In the genomic region with DNA sequence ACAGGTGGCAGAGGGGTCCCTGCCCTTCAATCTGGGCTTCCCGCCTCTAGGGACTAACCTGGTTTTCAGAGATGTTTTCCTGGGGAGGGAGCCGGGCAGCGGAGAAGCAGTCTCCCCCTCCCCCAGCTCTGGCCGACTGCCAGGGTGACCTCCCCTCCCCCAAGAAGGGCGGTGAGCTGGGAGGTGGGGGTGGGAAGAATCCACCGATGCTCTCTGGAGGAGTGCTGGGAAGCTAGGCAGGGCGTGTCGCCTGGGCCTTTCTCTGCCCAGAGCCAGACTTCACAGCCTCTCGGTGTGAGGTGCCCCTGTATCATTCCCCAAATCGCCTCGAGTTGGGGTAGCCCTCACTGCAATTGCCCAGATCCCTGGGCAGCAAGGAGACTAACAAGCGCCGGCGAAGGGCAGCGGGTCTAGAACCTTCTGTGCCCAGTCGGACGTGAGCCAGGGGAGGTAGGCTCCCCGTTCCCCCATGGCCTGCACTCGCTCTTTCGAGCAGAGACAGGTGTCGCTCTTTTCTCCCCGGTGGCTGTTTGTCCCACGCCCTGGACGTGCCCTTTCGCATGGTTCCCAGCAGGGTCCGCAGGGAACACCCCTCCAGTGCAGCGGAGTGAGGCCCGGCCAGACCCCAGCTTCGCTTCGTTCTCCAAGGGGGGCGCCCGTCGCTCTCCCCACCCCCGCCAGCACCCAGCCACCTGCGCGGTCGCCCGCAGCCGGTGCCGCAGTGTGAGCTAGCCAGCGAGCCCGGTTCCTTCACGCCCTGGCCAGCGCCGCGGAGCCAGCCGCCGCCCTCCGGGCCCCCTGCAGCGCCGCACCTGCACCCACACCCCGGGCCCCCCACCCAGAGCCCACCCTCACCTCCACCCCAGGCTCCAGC, we compare ENCODE assay signal across 1 cellular context.
TF ChIP-seq lines count a peak whose summit lies in the region.

No MANE protein-coding gene starts in this region.

TF ChIP-seq in HEK293, 187 proteins besides CTCF, POLR2A, EP300 and RAD21 (continued from another document and continues in another):
- TF ChIP-seq, protein P1, sequence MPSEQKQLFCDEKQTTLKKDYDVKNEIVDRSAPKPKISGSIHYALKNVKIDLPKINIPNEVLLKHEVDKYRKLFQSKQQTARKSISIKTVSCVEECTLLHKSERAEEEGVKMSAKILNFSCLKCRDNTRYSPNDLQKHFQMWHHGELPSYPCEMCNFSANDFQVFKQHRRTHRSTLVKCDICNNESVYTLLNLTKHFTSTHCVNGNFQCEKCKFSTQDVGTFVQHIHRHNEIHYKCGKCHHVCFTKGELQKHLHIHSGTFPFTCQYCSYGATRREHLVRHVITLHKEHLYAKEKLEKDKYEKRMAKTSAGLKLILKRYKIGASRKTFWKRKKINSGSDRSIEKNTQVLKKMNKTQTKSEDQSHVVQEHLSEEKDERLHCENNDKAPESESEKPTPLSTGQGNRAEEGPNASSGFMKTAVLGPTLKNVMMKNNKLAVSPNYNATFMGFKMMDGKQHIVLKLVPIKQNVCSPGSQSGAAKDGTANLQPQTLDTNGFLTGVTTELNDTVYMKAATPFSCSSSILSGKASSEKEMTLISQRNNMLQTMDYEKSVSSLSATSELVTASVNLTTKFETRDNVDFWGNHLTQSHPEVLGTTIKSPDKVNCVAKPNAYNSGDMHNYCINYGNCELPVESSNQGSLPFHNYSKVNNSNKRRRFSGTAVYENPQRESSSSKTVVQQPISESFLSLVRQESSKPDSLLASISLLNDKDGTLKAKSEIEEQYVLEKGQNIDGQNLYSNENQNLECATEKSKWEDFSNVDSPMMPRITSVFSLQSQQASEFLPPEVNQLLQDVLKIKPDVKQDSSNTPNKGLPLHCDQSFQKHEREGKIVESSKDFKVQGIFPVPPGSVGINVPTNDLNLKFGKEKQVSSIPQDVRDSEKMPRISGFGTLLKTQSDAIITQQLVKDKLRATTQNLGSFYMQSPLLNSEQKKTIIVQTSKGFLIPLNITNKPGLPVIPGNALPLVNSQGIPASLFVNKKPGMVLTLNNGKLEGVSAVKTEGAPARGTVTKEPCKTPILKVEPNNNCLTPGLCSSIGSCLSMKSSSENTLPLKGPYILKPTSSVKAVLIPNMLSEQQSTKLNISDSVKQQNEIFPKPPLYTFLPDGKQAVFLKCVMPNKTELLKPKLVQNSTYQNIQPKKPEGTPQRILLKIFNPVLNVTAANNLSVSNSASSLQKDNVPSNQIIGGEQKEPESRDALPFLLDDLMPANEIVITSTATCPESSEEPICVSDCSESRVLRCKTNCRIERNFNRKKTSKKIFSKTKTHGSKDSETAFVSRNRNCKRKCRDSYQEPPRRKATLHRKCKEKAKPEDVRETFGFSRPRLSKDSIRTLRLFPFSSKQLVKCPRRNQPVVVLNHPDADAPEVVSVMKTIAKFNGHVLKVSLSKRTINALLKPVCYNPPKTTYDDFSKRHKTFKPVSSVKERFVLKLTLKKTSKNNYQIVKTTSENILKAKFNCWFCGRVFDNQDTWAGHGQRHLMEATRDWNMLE (tag by site-specific recombination; conservative IDR thresholded peaks at IDR 0.05; ENCODE audit: low read depth) = no peak
- no peak for TF ChIP-seq GLI4 (tag by site-specific recombination; IDR thresholded peaks at IDR 0.05)
- TF ChIP-seq, protein P2, sequence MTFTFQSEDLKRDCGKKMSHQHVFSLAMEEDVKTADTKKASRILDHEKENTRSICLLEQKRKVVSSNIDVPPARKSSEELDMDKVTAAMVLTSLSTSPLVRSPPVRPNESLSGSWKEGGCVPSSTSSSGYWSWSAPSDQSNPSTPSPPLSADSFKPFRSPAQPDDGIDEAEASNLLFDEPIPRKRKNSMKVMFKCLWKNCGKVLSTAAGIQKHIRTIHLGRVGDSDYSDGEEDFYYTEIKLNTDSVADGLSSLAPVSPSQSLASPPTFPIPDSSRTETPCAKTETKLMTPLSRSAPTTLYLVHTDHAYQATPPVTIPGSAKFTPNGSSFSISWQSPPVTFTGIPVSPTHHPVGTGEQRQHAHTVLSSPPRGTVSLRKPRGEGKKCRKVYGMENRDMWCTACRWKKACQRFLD (tag by site-specific recombination; IDR thresholded peaks at IDR 0.05) = no peak
- no peak for TF ChIP-seq ZNF449 (tag by site-specific recombination; IDR thresholded peaks at IDR 0.05)
- TF ChIP-seq ZNF155 (tag by site-specific recombination; IDR thresholded peaks at IDR 0.05) = no peak
- TF ChIP-seq, protein P3, sequence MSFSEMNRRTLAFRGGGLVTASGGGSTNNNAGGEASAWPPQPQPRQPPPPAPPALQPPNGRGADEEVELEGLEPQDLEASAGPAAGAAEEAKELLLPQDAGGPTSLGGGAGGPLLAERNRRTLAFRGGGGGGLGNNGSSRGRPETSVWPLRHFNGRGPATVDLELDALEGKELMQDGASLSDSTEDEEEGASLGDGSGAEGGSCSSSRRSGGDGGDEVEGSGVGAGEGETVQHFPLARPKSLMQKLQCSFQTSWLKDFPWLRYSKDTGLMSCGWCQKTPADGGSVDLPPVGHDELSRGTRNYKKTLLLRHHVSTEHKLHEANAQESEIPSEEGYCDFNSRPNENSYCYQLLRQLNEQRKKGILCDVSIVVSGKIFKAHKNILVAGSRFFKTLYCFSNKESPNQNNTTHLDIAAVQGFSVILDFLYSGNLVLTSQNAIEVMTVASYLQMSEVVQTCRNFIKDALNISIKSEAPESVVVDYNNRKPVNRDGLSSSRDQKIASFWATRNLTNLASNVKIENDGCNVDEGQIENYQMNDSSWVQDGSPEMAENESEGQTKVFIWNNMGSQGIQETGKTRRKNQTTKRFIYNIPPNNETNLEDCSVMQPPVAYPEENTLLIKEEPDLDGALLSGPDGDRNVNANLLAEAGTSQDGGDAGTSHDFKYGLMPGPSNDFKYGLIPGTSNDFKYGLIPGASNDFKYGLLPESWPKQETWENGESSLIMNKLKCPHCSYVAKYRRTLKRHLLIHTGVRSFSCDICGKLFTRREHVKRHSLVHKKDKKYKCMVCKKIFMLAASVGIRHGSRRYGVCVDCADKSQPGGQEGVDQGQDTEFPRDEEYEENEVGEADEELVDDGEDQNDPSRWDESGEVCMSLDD (tag by site-specific recombination; IDR thresholded peaks at IDR 0.05) = no peak
- no peak for TF ChIP-seq ZNF175 (tag by site-specific recombination; IDR thresholded peaks at IDR 0.05)
- TF ChIP-seq ZBTB48 (tag by site-specific recombination; IDR thresholded peaks at IDR 0.05) = peak; percentile 31; the same call in 1 of the 2 replicates
- no peak for TF ChIP-seq HOXA7 (CRISPR knock-in tag; IDR thresholded peaks at IDR 0.05; ENCODE audit: borderline replicate concordance)
- peak; percentile 45 for TF ChIP-seq ZNF398 (tag by site-specific recombination; IDR thresholded peaks at IDR 0.05)
- no peak for TF ChIP-seq ZNF174 (tag by site-specific recombination; IDR thresholded peaks at IDR 0.05)
- TF ChIP-seq ZNF610 (tag by site-specific recombination; IDR thresholded peaks at IDR 0.05; ENCODE audit: borderline replicate concordance) = no peak
- no peak for TF ChIP-seq ZNF26 (tag by site-specific recombination; IDR thresholded peaks at IDR 0.05)
- no peak for TF ChIP-seq ZNF707 (tag by site-specific recombination; IDR thresholded peaks at IDR 0.05)
- TF ChIP-seq EGR2 (tag by site-specific recombination; IDR thresholded peaks at IDR 0.05; ENCODE audit: low read depth) = peak; percentile 41; the same call in 1 of the 2 replicates
- 0 out of 2 replicates have a peak, but pooled peaks have one; percentile 15 for TF ChIP-seq ZBTB8A (tag by site-specific recombination; IDR thresholded peaks at IDR 0.05)
- TF ChIP-seq ZNF239 (tag by site-specific recombination; IDR thresholded peaks at IDR 0.05) = no peak
- no peak for TF ChIP-seq ZNF621 (tag by site-specific recombination; IDR thresholded peaks at IDR 0.05)
- TF ChIP-seq ZNF423 (tag by site-specific recombination; IDR thresholded peaks at IDR 0.05) = no peak
- no peak for TF ChIP-seq ZNF792 (tag by site-specific recombination; IDR thresholded peaks at IDR 0.05)
- TF ChIP-seq ZNF670 (tag by site-specific recombination; IDR thresholded peaks at IDR 0.05; ENCODE audit: low read depth) = no peak
- no peak for TF ChIP-seq ZNF777 (tag by site-specific recombination; IDR thresholded peaks at IDR 0.05; ENCODE audit: borderline replicate concordance)
- peak; percentile 74 for TF ChIP-seq SCRT2 (tag by site-specific recombination; IDR thresholded peaks at IDR 0.05)
- TF ChIP-seq, protein P4, sequence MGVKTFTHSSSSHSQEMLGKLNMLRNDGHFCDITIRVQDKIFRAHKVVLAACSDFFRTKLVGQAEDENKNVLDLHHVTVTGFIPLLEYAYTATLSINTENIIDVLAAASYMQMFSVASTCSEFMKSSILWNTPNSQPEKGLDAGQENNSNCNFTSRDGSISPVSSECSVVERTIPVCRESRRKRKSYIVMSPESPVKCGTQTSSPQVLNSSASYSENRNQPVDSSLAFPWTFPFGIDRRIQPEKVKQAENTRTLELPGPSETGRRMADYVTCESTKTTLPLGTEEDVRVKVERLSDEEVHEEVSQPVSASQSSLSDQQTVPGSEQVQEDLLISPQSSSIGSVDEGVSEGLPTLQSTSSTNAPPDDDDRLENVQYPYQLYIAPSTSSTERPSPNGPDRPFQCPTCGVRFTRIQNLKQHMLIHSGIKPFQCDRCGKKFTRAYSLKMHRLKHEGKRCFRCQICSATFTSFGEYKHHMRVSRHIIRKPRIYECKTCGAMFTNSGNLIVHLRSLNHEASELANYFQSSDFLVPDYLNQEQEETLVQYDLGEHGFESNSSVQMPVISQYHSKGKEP (tag by site-specific recombination; IDR thresholded peaks at IDR 0.05) = no peak
- TF ChIP-seq, protein P5, sequence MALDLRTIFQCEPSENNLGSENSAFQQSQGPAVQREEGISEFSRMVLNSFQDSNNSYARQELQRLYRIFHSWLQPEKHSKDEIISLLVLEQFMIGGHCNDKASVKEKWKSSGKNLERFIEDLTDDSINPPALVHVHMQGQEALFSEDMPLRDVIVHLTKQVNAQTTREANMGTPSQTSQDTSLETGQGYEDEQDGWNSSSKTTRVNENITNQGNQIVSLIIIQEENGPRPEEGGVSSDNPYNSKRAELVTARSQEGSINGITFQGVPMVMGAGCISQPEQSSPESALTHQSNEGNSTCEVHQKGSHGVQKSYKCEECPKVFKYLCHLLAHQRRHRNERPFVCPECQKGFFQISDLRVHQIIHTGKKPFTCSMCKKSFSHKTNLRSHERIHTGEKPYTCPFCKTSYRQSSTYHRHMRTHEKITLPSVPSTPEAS (tag by site-specific recombination; IDR thresholded peaks at IDR 0.05) = no peak
- no peak for TF ChIP-seq ZNF391 (tag by site-specific recombination; IDR thresholded peaks at IDR 0.05; ENCODE audit: borderline replicate concordance, low read depth)
- TF ChIP-seq HOXC10 (CRISPR knock-in tag; IDR thresholded peaks at IDR 0.05) = no peak
- TF ChIP-seq ZIC2 (tag by site-specific recombination; IDR thresholded peaks at IDR 0.05) = peak; percentile 35
- TF ChIP-seq INSM2 (tag by site-specific recombination; IDR thresholded peaks at IDR 0.05) = no peak
- peak; percentile 53 for TF ChIP-seq GLIS1 (tag by site-specific recombination; IDR thresholded peaks at IDR 0.05)
- TF ChIP-seq ZNF19 (tag by site-specific recombination; IDR thresholded peaks at IDR 0.05; ENCODE audit: low read depth) = no peak
- TF ChIP-seq ZNF596 (tag by site-specific recombination; IDR thresholded peaks at IDR 0.05) = 0 out of 2 replicates have a peak, but pooled peaks have one; percentile 23
- no peak for TF ChIP-seq MYNN (tag by site-specific recombination; IDR thresholded peaks at IDR 0.05; ENCODE audit: borderline replicate concordance)
- TF ChIP-seq ZFP3 (tag by site-specific recombination; IDR thresholded peaks at IDR 0.05; ENCODE audit: low read depth) = no peak
- peak; percentile 60 for TF ChIP-seq GLIS2 (tag by site-specific recombination; IDR thresholded peaks at IDR 0.05)
- TF ChIP-seq ZFP37 (tag by site-specific recombination; IDR thresholded peaks at IDR 0.05) = no peak
- TF ChIP-seq ZNF214 (tag by site-specific recombination; IDR thresholded peaks at IDR 0.05; ENCODE audit: borderline replicate concordance) = no peak
